In the genomic region with DNA sequence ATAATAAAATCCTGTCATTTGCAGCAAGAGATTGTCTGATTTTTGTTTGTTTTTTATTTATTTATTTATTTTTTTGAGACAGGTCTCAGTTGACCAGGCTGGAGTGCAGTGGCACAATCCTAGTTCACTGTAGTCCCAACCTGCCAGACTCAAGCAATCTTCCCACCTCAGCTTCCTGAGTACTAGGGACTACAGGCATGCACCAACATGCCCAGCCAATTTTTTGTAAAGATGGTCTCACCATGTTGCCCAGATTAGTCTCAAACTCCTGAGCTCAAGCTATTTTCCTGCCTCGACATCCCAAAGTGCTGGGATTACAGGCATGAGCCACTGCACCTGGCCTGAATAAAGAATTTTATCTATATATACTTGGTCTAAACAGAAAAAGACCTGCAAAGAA, we compare ENCODE assay signal across 22 cellular contexts. TPM values are rescaled to one million over a fixed set of nuclear protein-coding genes. Genes with fewer than 3 reads are reported as not detected.
"Had no signal": no experiment of that assay in that cellular context is flagged by ENCODE, and none has a peak within 500 bp of the region (broad histone marks: within the 10 kb centered on the region; RNA-seq: fewer than 3 reads in every experiment).

No MANE protein-coding gene starts in this region.

- H3K79me2 ChIP-seq: hepatocyte had no signal

- H3K4me3 ChIP-seq: colonic mucosa, esophagus squamous epithelium, heart left ventricle, hepatocyte, left lung, lower lobe of right lung had no signal

- DNase-seq: cerebellar nuclear complex; colonic mucosa; cortex of kidney; effector CD8-positive, alpha-beta T cell; effector memory CD8-positive, alpha-beta T cell; endodermal cell; erythroblast; esophagus squamous epithelium; foreskin fibroblast; glutamatergic neuron; heart left ventricle; hypothalamus; immature natural killer cell; islet precursor cell; left cardiac atrium; left lung; left ventricle myocardium superior; lower lobe of right lung; mesenchymal stem cell; naive thymus-derived CD4-positive, alpha-beta T cell had no signal

- H2AFZ ChIP-seq: hepatocyte had no signal

- H3K27me3 ChIP-seq: colonic mucosa, esophagus squamous epithelium, heart left ventricle, hepatocyte, left lung had no signal

- H3K27ac ChIP-seq: colonic mucosa, esophagus squamous epithelium, heart left ventricle, hepatocyte, left lung, lower lobe of right lung had no signal

- H3K4me1 ChIP-seq: colonic mucosa, esophagus squamous epithelium, heart left ventricle, left lung, lower lobe of right lung had no signal

- H3K4me2 ChIP-seq: hepatocyte had no signal

- ATAC-seq: effector memory CD8-positive, alpha-beta T cell; esophagus mucosa; heart left ventricle; left cardiac atrium; left lung; left ventricle myocardium superior; lower lobe of right lung; naive thymus-derived CD4-positive, alpha-beta T cell had no signal

- H3K36me3 ChIP-seq: colonic mucosa, lower lobe of right lung had no signal

RNA-seq across cellular contexts. Expression of a gene that starts 17.6 kb away (rescaled TPM):
- total RNA-seq: esophagus mucosa had no signal
